ENCODE assay signal across 1 cellular context in the genomic region with DNA sequence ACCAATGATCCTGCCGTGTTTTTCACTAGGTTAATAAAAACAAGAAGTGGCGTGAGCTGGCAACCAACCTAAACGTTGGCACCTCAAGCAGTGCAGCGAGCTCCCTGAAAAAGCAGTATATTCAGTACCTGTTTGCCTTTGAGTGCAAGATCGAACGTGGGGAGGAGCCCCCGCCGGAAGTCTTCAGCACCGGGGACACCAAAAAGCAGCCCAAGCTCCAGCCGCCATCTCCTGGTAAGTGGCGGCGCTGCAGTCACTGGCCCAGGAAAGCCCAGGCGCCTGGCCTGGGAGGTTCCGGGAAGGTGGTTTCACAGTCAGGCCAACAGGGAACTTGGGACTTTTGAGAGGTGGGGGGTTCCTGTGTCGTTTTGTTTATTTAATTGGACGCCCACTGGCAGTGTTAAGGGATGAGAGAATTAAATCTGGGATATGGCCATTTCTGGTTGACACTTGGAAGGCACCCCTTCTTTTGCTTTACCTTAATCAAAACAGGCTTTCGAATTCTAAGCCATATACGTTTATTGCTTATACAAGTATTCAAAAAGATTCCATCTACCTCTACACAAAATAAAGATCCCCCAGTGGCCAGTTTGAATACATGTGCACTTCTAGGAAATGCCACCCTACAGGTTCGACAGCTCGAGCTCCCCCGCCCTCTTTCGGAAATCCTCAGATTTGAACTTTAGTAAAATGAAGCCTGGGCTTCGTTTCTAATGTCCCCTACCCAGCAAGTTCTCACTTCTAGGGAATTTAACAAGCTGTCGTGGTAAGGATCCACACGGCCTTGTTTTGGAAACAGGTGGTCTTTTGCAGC.
A peak's percentile ranks its signal among the peaks of the same experiment; 100 is the strongest.
TF ChIP-seq lines count a peak whose summit lies in the region.

No MANE protein-coding gene starts in this region.

TF ChIP-seq in HepG2, 621 proteins besides CTCF, POLR2A, EP300 and RAD21 (continued from another document and continues in another):
- TF ChIP-seq, protein P1, sequence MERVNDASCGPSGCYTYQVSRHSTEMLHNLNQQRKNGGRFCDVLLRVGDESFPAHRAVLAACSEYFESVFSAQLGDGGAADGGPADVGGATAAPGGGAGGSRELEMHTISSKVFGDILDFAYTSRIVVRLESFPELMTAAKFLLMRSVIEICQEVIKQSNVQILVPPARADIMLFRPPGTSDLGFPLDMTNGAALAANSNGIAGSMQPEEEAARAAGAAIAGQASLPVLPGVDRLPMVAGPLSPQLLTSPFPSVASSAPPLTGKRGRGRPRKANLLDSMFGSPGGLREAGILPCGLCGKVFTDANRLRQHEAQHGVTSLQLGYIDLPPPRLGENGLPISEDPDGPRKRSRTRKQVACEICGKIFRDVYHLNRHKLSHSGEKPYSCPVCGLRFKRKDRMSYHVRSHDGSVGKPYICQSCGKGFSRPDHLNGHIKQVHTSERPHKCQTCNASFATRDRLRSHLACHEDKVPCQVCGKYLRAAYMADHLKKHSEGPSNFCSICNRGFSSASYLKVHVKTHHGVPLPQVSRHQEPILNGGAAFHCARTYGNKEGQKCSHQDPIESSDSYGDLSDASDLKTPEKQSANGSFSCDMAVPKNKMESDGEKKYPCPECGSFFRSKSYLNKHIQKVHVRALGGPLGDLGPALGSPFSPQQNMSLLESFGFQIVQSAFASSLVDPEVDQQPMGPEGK (CRISPR knock-in tag; IDR thresholded peaks at IDR 0.05) = peak; percentile 98
- TF ChIP-seq, protein P2, sequence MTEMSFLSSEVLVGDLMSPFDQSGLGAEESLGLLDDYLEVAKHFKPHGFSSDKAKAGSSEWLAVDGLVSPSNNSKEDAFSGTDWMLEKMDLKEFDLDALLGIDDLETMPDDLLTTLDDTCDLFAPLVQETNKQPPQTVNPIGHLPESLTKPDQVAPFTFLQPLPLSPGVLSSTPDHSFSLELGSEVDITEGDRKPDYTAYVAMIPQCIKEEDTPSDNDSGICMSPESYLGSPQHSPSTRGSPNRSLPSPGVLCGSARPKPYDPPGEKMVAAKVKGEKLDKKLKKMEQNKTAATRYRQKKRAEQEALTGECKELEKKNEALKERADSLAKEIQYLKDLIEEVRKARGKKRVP (CRISPR knock-in tag; IDR thresholded peaks at IDR 0.05) = no peak
- TF ChIP-seq, protein P3, sequence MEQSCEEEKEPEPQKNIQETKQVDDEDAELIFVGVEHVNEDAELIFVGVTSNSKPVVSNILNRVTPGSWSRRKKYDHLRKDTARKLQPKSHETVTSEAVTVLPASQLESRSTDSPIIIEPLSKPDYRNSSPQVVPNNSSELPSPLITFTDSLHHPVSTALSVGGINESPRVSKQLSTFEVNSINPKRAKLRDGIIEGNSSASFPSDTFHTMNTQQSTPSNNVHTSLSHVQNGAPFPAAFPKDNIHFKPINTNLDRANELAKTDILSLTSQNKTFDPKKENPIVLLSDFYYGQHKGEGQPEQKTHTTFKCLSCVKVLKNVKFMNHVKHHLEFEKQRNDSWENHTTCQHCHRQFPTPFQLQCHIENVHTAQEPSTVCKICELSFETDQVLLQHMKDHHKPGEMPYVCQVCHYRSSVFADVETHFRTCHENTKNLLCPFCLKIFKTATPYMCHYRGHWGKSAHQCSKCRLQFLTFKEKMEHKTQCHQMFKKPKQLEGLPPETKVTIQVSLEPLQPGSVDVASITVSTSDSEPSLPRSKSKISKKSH (CRISPR knock-in tag; IDR thresholded peaks at IDR 0.05; ENCODE audit: borderline replicate concordance) = no peak
- no peak for TF ChIP-seq NCOA1 (CRISPR knock-in tag; IDR thresholded peaks at IDR 0.05)
- TF ChIP-seq LCORL (IDR thresholded peaks at IDR 0.05) = no peak
- peak; percentile 54; the same call in 1 of the 2 replicates for TF ChIP-seq LCORL (CRISPR knock-in tag; IDR thresholded peaks at IDR 0.05)
- TF ChIP-seq MED8 (CRISPR knock-in tag; IDR thresholded peaks at IDR 0.05; ENCODE audit: insufficient replicate concordance) = peak; percentile 34
- TF ChIP-seq ZNF878 (CRISPR knock-in tag; IDR thresholded peaks at IDR 0.05) = no peak
- no peak for TF ChIP-seq BRD4 (CRISPR knock-in tag; IDR thresholded peaks at IDR 0.05)
- no peak for TF ChIP-seq CREB1 (IDR thresholded peaks at IDR 0.05)
- TF ChIP-seq CREB1 (CRISPR knock-in tag; IDR thresholded peaks at IDR 0.05) = no peak
- TF ChIP-seq, protein P4, sequence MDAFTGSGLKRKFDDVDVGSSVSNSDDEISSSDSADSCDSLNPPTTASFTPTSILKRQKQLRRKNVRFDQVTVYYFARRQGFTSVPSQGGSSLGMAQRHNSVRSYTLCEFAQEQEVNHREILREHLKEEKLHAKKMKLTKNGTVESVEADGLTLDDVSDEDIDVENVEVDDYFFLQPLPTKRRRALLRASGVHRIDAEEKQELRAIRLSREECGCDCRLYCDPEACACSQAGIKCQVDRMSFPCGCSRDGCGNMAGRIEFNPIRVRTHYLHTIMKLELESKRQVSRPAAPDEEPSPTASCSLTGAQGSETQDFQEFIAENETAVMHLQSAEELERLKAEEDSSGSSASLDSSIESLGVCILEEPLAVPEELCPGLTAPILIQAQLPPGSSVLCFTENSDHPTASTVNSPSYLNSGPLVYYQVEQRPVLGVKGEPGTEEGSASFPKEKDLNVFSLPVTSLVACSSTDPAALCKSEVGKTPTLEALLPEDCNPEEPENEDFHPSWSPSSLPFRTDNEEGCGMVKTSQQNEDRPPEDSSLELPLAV (CRISPR knock-in tag; conservative IDR thresholded peaks at IDR 0.05; ENCODE audit: low read depth) = no peak
- TF ChIP-seq NR2F2 (IDR thresholded peaks at IDR 0.05; ENCODE audit: borderline replicate concordance, low read depth) = no peak
- TF ChIP-seq ZNF256 (CRISPR knock-in tag; conservative IDR thresholded peaks at IDR 0.05) = no peak
- TF ChIP-seq GABPA (IDR thresholded peaks at IDR 0.05; ENCODE audit: low read depth, low read length) = no peak
- peak; percentile 86 for TF ChIP-seq GABPA (CRISPR knock-in tag; IDR thresholded peaks at IDR 0.05; ENCODE audit: low read depth)
- TF ChIP-seq, protein P5, sequence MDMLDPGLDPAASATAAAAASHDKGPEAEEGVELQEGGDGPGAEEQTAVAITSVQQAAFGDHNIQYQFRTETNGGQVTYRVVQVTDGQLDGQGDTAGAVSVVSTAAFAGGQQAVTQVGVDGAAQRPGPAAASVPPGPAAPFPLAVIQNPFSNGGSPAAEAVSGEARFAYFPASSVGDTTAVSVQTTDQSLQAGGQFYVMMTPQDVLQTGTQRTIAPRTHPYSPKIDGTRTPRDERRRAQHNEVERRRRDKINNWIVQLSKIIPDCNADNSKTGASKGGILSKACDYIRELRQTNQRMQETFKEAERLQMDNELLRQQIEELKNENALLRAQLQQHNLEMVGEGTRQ (IDR thresholded peaks at IDR 0.05; ENCODE audit: low read depth, low read length) = no peak
- TF ChIP-seq, protein P5 (CRISPR knock-in tag; IDR thresholded peaks at IDR 0.05; ENCODE audit: borderline replicate concordance) = no peak
- TF ChIP-seq, protein P6, sequence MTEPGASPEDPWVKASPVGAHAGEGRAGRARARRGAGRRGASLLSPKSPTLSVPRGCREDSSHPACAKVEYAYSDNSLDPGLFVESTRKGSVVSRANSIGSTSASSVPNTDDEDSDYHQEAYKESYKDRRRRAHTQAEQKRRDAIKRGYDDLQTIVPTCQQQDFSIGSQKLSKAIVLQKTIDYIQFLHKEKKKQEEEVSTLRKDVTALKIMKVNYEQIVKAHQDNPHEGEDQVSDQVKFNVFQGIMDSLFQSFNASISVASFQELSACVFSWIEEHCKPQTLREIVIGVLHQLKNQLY (CRISPR knock-in tag; IDR thresholded peaks at IDR 0.05) = no peak
- no peak for TF ChIP-seq NCOR1 (IDR thresholded peaks at IDR 0.05; ENCODE audit: borderline replicate concordance, low read length)
- no peak for TF ChIP-seq CCDC6 (CRISPR knock-in tag; IDR thresholded peaks at IDR 0.05)
- TF ChIP-seq, protein P7, sequence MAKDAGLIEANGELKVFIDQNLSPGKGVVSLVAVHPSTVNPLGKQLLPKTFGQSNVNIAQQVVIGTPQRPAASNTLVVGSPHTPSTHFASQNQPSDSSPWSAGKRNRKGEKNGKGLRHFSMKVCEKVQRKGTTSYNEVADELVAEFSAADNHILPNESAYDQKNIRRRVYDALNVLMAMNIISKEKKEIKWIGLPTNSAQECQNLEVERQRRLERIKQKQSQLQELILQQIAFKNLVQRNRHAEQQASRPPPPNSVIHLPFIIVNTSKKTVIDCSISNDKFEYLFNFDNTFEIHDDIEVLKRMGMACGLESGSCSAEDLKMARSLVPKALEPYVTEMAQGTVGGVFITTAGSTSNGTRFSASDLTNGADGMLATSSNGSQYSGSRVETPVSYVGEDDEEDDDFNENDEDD (CRISPR knock-in tag; IDR thresholded peaks at IDR 0.05; ENCODE audit: borderline replicate concordance) = no peak
- no peak for TF ChIP-seq ARNT (IDR thresholded peaks at IDR 0.05)
- TF ChIP-seq ZNF577 (CRISPR knock-in tag; IDR thresholded peaks at IDR 0.05; ENCODE audit: borderline replicate concordance, low read depth) = no peak
- no peak for TF ChIP-seq AHR (CRISPR knock-in tag; IDR thresholded peaks at IDR 0.05)
- TF ChIP-seq ZNF737 (CRISPR knock-in tag; IDR thresholded peaks at IDR 0.05; ENCODE audit: borderline replicate concordance) = no peak
- TF ChIP-seq, protein P8, sequence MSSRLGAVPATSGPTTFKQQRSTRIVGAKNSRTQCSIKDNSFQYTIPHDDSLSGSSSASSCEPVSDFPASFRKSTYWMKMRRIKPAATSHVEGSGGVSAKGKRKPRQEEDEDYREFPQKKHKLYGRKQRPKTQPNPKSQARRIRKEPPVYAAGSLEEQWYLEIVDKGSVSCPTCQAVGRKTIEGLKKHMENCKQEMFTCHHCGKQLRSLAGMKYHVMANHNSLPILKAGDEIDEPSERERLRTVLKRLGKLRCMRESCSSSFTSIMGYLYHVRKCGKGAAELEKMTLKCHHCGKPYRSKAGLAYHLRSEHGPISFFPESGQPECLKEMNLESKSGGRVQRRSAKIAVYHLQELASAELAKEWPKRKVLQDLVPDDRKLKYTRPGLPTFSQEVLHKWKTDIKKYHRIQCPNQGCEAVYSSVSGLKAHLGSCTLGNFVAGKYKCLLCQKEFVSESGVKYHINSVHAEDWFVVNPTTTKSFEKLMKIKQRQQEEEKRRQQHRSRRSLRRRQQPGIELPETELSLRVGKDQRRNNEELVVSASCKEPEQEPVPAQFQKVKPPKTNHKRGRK (CRISPR knock-in tag; IDR thresholded peaks at IDR 0.05) = no peak
- no peak for TF ChIP-seq KDM4B (CRISPR knock-in tag; IDR thresholded peaks at IDR 0.05)
- peak; percentile 47; the same call in 1 of the 2 replicates for TF ChIP-seq ZBTB38 (CRISPR knock-in tag; IDR thresholded peaks at IDR 0.05)
- TF ChIP-seq ZNF761 (CRISPR knock-in tag; conservative IDR thresholded peaks at IDR 0.05) = no peak
- no peak for TF ChIP-seq YEATS4 (CRISPR knock-in tag; IDR thresholded peaks at IDR 0.05; ENCODE audit: borderline replicate concordance)
- TF ChIP-seq HNRNPK (IDR thresholded peaks at IDR 0.05; ENCODE audit: low read depth, low read length, poor library complexity, severe bottlenecking) = no peak
- TF ChIP-seq ZNF446 (CRISPR knock-in tag; IDR thresholded peaks at IDR 0.05) = no peak
- TF ChIP-seq, protein P9, sequence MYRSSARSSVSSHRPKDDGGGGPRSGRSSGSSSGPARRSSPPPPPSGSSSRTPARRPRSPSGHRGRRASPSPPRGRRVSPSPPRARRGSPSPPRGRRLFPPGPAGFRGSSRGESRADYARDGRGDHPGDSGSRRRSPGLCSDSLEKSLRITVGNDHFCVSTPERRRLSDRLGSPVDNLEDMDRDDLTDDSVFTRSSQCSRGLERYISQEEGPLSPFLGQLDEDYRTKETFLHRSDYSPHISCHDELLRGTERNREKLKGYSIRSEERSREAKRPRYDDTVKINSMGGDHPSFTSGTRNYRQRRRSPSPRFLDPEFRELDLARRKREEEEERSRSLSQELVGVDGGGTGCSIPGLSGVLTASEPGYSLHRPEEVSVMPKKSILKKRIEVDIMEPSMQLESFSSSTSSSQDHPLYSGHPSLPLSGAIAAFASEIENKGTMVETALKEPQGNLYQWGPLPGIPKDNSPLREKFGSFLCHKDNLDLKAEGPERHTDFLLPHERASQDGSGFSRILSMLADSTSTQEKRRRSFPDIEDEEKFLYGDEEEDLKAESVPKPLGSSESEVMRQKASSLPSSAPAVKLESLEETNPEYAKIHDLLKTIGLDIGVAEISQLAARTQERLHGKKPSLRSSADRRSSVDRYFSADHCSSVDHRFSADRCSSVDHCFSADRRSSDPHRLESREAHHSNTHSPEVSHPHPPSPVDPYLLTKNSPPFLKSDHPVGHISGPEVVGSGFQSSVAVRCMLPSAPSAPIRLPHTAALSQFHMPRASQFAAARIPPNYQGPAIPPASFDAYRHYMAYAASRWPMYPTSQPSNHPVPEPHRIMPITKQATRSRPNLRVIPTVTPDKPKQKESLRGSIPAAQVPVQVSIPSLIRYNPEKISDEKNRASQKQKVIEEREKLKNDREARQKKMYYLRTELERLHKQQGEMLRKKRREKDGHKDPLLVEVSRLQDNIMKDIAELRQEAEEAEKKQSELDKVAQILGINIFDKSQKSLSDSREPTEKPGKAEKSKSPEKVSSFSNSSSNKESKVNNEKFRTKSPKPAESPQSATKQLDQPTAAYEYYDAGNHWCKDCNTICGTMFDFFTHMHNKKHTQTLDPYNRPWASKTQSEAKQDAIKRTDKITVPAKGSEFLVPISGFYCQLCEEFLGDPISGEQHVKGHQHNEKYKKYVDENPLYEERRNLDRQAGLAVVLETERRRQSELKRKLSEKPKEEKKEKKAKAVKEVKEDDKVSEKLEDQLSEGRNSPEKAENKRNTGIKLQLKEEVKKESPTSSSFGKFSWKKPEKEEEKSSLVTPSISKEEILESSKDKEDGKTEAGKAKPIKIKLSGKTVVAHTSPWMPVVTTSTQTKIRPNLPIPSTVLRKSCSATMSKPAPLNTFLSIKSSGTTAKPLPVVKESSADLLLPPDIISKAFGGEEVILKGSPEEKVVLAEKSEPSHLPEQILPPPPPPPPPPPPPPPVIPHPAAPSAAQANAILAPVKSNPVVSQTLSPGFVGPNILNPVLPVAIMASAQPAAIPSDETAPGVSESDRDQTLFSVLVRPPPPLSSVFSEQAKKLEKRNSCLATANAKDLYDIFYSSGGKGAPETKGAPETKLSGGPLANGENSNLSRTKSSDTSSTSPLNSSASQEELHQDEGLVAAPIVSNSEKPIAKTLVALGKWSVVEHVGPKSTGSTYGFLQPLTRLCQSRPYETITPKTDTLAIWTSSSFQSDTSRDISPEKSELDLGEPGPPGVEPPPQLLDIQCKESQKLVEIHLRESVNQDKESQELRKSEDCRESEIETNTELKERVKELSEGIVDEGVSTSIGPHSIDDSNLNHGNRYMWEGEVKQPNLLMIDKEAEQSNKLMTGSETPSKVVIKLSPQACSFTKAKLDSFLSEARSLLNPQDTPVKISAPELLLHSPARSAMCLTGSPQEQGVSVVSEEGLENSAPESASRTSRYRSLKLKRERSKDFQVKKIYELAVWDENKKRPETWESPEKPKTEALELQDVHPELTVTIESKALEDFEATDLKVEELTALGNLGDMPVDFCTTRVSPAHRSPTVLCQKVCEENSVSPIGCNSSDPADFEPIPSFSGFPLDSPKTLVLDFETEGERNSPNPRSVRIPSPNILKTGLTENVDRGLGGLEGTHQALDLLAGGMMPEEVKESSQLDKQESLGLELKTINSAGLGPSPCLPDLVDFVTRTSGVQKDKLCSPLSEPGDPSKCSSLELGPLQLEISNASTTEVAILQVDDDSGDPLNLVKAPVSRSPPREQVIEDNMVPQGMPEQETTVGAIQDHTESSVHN (CRISPR knock-in tag; IDR thresholded peaks at IDR 0.05) = no peak
- no peak for TF ChIP-seq AGO1 (IDR thresholded peaks at IDR 0.05; ENCODE audit: low read depth, low read length, poor library complexity, severe bottlenecking)
